19 cellular contexts compared by ENCODE assay signal in the genomic region with DNA sequence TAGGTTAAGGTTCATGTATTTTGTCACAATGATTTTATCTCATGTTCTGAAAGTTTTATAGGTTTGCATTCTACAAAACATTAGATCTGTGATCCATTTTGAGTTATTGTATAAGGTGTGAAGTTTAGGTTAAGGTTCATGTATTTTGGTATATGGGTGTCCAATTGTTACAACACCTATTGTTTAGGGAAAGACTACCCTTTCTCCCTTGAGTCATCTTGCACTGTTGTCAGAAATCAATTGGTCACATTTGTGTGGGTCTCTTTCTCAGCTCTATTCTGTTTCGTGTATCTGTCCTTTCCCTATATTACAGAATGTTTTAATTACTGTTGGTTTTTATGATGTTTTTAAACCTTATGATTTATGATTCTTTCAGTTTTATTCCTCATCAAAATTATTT. TPM values are rescaled to one million over a fixed set of nuclear protein-coding genes. Genes with fewer than 3 reads are reported as not detected.
DNase-seq lines count a peak whose midpoint lies in the region; ATAC-seq, FAIRE-seq and TF ChIP-seq lines count a peak whose summit lies in the region.
"Had no signal": no experiment of that assay in that cellular context is flagged by ENCODE, and none has a peak within 500 bp of the region (broad histone marks: within the 10 kb centered on the region; RNA-seq: fewer than 3 reads in every experiment).

No MANE protein-coding gene starts in this region.

- H3K4me2 ChIP-seq in HepG2 (ENCODE audit: low read depth, low read length) = no peak overlapping the region

- TF ChIP-seq POLR2A in HepG2 (IDR thresholded peaks at IDR 0.05; ENCODE audit: insufficient read depth in 1 of 2, low read depth in 2 of 2, low read length in 2 of 2) (no peak), right lobe of liver (IDR thresholded peaks at IDR 0.05) (no peak)

- no peak overlapping the region for H3K9ac ChIP-seq in HepG2 (ENCODE audit: insufficient read depth, low read depth, low read length)

- H3K9me3 ChIP-seq in HepG2 (ENCODE audit: low read length) = no peaks in the 10 kb centered on the region
- H3K9me3 ChIP-seq in right lobe of liver = no peaks in the 10 kb centered on the region
- H3K9me3 ChIP-seq: SJSA1 had no signal

- TF ChIP-seq EP300 in HepG2 (IDR thresholded peaks at IDR 0.05; ENCODE audit: low read depth in 2 of 2, low read length in 2 of 2) (no peak), HepG2 (CRISPR knock-in tag; IDR thresholded peaks at IDR 0.05; ENCODE audit: borderline replicate concordance) (no peak)

- H3K4me1 Mint-ChIP-seq in memory B cell = peaks cover 51% of the 10 kb centered on the region

- peaks cover 57% of the 10 kb centered on the region for H4K20me1 ChIP-seq in HepG2 (ENCODE audit: insufficient read depth, low read length)

- no peak overlapping the region for H3K4me3 Mint-ChIP-seq in memory B cell
- H3K4me3 Mint-ChIP-seq: B cell had no signal

- CTCF ChIA-PET in HepG2 (lab: Yijun Ruan, JAX; ENCODE audit: low intra/inter-chr PET ratio, low total read pairs) = no interaction called here
- CTCF ChIA-PET in RWPE1 (lab: Yijun Ruan, JAX) = interaction anchor here (0.8 kb wide), 1 partner anchor 292 kb away, joined by 8 read pairs; no protein-coding TSS in a partner anchor

- no peaks in the 10 kb centered on the region for H3K27me3 Mint-ChIP-seq in memory B cell
- H3K27me3 Mint-ChIP-seq: B cell; CD4-positive, CD25-positive, alpha-beta regulatory T cell had no signal

- in situ Hi-C loops in HepG2 (cut with HindIII; ENCODE audit: extremely low pct_ligation_motif_present, low pct_unique_long_range_greater_than_20kb) = no loop called here

- TF ChIP-seq CTCF in HepG2 (CRISPR knock-in tag; IDR thresholded peaks at IDR 0.05) = no peak
- TF ChIP-seq CTCF in right lobe of liver (IDR thresholded peaks at IDR 0.05) = no peak
- no peak for TF ChIP-seq CTCF in RWPE1 (conservative IDR thresholded peaks at IDR 0.05; ENCODE audit: low read depth)

- ATAC-seq in HepG2 = no peak
- ATAC-seq in right lobe of liver = no peak
- ATAC-seq in memory B cell (ENCODE audit: low read depth) = no peak
- ATAC-seq: PC-3 had no signal

- peaks cover 2% of the 10 kb centered on the region for H3K9me3 Mint-ChIP-seq in memory B cell

- BruUV-seq in HepG2 (replicated peaks; lab: Mats Ljungman, UMichigan) = no TSS peak

- H3K79me2 ChIP-seq in HepG2 (ENCODE audit: insufficient read depth, low read length) = peaks cover 97% of the 10 kb centered on the region

- H3K4me3 ChIP-seq in HepG2 (replicated peaks in 1 of 3; ENCODE audit: insufficient read depth in 1 of 3, low read depth in 2 of 3, low read length in 3 of 3) (no peak overlapping the region), right lobe of liver (no peak overlapping the region)
- H3K4me3 ChIP-seq: SJSA1 had no signal

- intact Hi-C loops in HepG2 (cut with micrococcal nuclease; ENCODE audit: unreplicated experiment) (no loop called here), right lobe of liver (cut with DNase I) (no loop called here)

- peak; percentile 34 for FAIRE-seq in HepG2 (lab: Jason Lieb, UNC)
- FAIRE-seq in RCC 7860 (lab: Jason Lieb, UNC) = peak; percentile 16

- H3K36me3 ChIP-seq in HepG2 (replicated peaks in 1 of 2; ENCODE audit: control insufficient read depth in 1 of 2, insufficient read depth in 2 of 2, low read length in 2 of 2) = no peaks in the 10 kb centered on the region
- H3K36me3 ChIP-seq in right lobe of liver = no peaks in the 10 kb centered on the region

- H2AFZ ChIP-seq in HepG2 (ENCODE audit: low read length) = no peak overlapping the region

- H3K27ac ChIP-seq in HepG2 (ENCODE audit: extremely low read length, insufficient read depth, low read length) (no peak overlapping the region), right lobe of liver (no peak overlapping the region), RWPE1 (no peak overlapping the region)
- H3K27ac ChIP-seq: SJSA1 had no signal

- peak overlapping the region; percentile 52 for H3K27ac Mint-ChIP-seq in memory B cell
- H3K27ac Mint-ChIP-seq: B cell; CD4-positive, CD25-positive, alpha-beta regulatory T cell had no signal

- no peak for DNase-seq in HepG2 (ENCODE audit: low spot score)
- DNase-seq in right lobe of liver = no peak
- DNase-seq in RCC 7860 (ENCODE audit: low spot score) = no peak
- DNase-seq in memory B cell (ENCODE audit: low spot score in 2 of 2) = no peak
- DNase-seq in putamen (ENCODE audit: low spot score) = no peak
- DNase-seq in RWPE1 (ENCODE audit: low spot score) = no peak
- DNase-seq in dedifferentiated amniotic fluid mesenchymal stem cell (ENCODE audit: extremely low spot score) = no peak
- DNase-seq in AG20443 (ENCODE audit: low spot score) = no peak
- DNase-seq: Caco-2; CD4-positive, CD25-positive, alpha-beta regulatory T cell; EL; NCI-H1048; NCI-H1436 treated with DMSO at 0.1 percent for 48 hours; NCI-H2029 treated with DMSO at 0.1 percent for 48 hours; NCI-H2171 treated with DMSO at 0.1 percent for 48 hours; NCI-H446 treated with DMSO at 0.1 percent for 48 hours; PC-3 had no signal

- WGBS in HepG2 (ENCODE audit: low lambda C conversion rate) = 58% methylated on average over 1 of the region's 1 CpG
- 83% methylated on average over 1 of the region's 1 CpG for WGBS in right lobe of liver (ENCODE audit: insufficient coverage, low coverage, low lambda C conversion rate, missing lambda C conversion rate)

- TF ChIP-seq RAD21 in HepG2 (CRISPR knock-in tag; IDR thresholded peaks at IDR 0.05) = no peak

- H3K27me3 ChIP-seq in HepG2 (ENCODE audit: control insufficient read depth in 1 of 2, insufficient read depth in 2 of 2, low read length in 2 of 2) (no peaks in the 10 kb centered on the region), right lobe of liver (no peaks in the 10 kb centered on the region)
- H3K27me3 ChIP-seq: SJSA1 had no signal

- H3K4me1 ChIP-seq in HepG2 (ENCODE audit: insufficient read depth, low read length) = peaks cover 74% of the 10 kb centered on the region
- peaks cover 0 to 28% (median 9%) of the 10 kb centered on the region in 4 donors for H3K4me1 ChIP-seq in right lobe of liver

- POLR2A ChIA-PET in HepG2 (lab: Yijun Ruan, JAX) = no interaction called here
- POLR2A ChIA-PET in RWPE1 (lab: Yijun Ruan, JAX; ENCODE audit: low non-redundant PET) = no interaction called here

- H3K36me3 Mint-ChIP-seq in memory B cell = peaks cover 10% of the 10 kb centered on the region

TF ChIP-seq in HepG2, 621 proteins besides CTCF, POLR2A, EP300 and RAD21:
- TF ChIP-seq HNRNPH1 (optimal IDR thresholded peaks at IDR 0.05; ENCODE audit: low read depth, low read length) = no peak
- TF ChIP-seq SOX13 (IDR thresholded peaks at IDR 0.05) = no peak
- peak in 1 of 2 experiments; percentile 53; a peak in 2 of 4 replicates for TF ChIP-seq SOX13 (CRISPR knock-in tag; conservative IDR thresholded peaks at IDR 0.05 in 1 of 2, IDR thresholded peaks at IDR 0.05 in 1 of 2)
- 0 out of 2 replicates have a peak, but pooled peaks have one; percentile 42 for TF ChIP-seq SOX5 (CRISPR knock-in tag; IDR thresholded peaks at IDR 0.05; ENCODE audit: borderline replicate concordance)
- TF ChIP-seq GFI1 (CRISPR knock-in tag; IDR thresholded peaks at IDR 0.05; ENCODE audit: borderline replicate concordance) = no peak
- TF ChIP-seq KLF9 (CRISPR knock-in tag; IDR thresholded peaks at IDR 0.05; ENCODE audit: low read depth) = no peak

RNA-seq across cellular contexts. Expression of a gene that starts 24.3 kb away (rescaled TPM):
- total RNA-seq in HepG2 (2016; rRNA removed; fragmentation: Illumina TruSeq; extraction: Trizol) (17.6 and 27.6 TPM in 2 replicates), right lobe of liver (1 to 10 TPM; 5.1 to 8.2 (median 6.3) TPM)
- 2.0 and 2.7 TPM in 2 replicates for total RNA-seq in HepG2 (2016; cell fraction: cytosol; rRNA removed; fragmentation: Illumina TruSeq; extraction: Trizol; ENCODE audit: low read depth)
- 18.1 and 27.9 TPM in 2 replicates for total RNA-seq in HepG2 (2016; cell fraction: insoluble cytoplasmic fraction; rRNA removed; fragmentation: Illumina TruSeq; extraction: Trizol)
- total RNA-seq in HepG2 (2016; cell fraction: membrane; rRNA removed; fragmentation: Illumina TruSeq; extraction: Trizol) = 11.9 and 12.4 TPM in 2 replicates
- 25.5 and 27.6 TPM in 2 replicates for total RNA-seq in HepG2 (2016; cell fraction: nucleus; rRNA removed; fragmentation: Illumina TruSeq; extraction: Trizol)
- polyA plus RNA-seq in HepG2 (2011; rRNA removed) = 11.8 and 14.8 TPM in 2 replicates
- polyA plus RNA-seq in HepG2 (2011; cell fraction: cytosol; rRNA removed) = 7.2 and 9.3 TPM in 2 replicates
- polyA plus RNA-seq in HepG2 (2011; cell fraction: nucleus; rRNA removed) = 9.0 and 9.5 TPM in 2 replicates
- 13.8 and 14.6 TPM in 2 replicates for polyA plus RNA-seq in HepG2 (2012)
- polyA plus RNA-seq in HepG2 (2016; cell fraction: cytosol; fragmentation: Illumina TruSeq; extraction: Trizol; ENCODE audit: low read depth) = 1.1 and 1.4 TPM in 2 replicates
- polyA plus RNA-seq in HepG2 (2016; cell fraction: insoluble cytoplasmic fraction; fragmentation: Illumina TruSeq; extraction: Trizol; ENCODE audit: low read depth) = 22.5 and 24.5 TPM in 2 replicates
- polyA plus RNA-seq in HepG2 (2016; cell fraction: membrane; fragmentation: Illumina TruSeq; extraction: Trizol; ENCODE audit: low read depth) = 6.5 and 7.3 TPM in 2 replicates
- 18.1 and 19.5 TPM in 2 replicates for polyA plus RNA-seq in HepG2 (2016; cell fraction: nucleus; fragmentation: Illumina TruSeq; extraction: Trizol; ENCODE audit: insufficient read depth, low read depth)
- polyA minus RNA-seq in HepG2 (2011; rRNA and poly(A)+ RNA removed; ENCODE audit: low replicate concordance) = 14.3 and 32.7 TPM in 2 replicates
- polyA minus RNA-seq in HepG2 (2011; cell fraction: cytosol; rRNA and poly(A)+ RNA removed) = 18.6 and 19.3 TPM in 2 replicates
- 74.9 and 75.8 TPM in 2 replicates for polyA minus RNA-seq in HepG2 (2011; cell fraction: nucleus; rRNA and poly(A)+ RNA removed)
